In the genomic region with DNA sequence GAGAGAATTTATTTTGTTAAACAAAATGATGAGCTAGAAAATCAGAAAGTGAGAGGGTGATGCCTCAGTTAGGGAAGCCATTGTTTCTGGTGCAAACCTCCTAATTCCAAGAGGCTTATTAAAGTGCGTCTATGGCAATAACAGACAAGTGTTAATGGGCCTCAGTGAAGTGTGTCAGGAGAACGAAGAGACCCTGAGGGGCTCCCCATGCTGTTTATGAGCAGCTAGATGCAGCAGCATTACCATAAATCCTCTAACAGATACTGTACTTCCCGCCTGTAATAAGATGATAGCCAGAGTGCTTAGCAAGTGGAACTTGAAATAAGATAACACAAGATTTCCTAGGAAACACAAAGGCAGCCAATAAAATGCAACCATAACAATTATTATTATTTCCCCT, we compare ENCODE assay signal across 16 cellular contexts.
A peak's percentile ranks its signal among the peaks of the same experiment; 100 is the strongest.
DNase-seq lines count a peak whose midpoint lies in the region; TF ChIP-seq lines count a peak whose summit lies in the region.
"Had no signal": no experiment of that assay in that cellular context is flagged by ENCODE, and none has a peak within 500 bp of the region (broad histone marks: within the 10 kb centered on the region; RNA-seq: fewer than 3 reads in every experiment).

No MANE protein-coding gene starts in this region.

- peaks cover 0 to 2% of the 10 kb centered on the region in 2 experiments for H3K36me3 ChIP-seq in SK-N-SH (replicated peaks in 1 of 2; ENCODE audit: control insufficient read depth in 1 of 2, insufficient read depth in 2 of 2, low read length in 1 of 2)
- no peaks in the 10 kb centered on the region for H3K36me3 ChIP-seq in esophagus muscularis mucosa
- H3K36me3 ChIP-seq: BLaER1, HAP-1 had no signal

- H3K9me3 ChIP-seq in SK-N-SH, result peaks cover 9% of the 10 kb centered on the region; the same call in 1 of the 2 replicates
- no peaks in the 10 kb centered on the region for H3K9me3 ChIP-seq in esophagus muscularis mucosa
- H3K9me3 ChIP-seq: BLaER1, HAP-1 had no signal

- peaks cover 0 to 31% of the 10 kb centered on the region in 2 experiments; a peak in 2 of 4 replicates for H3K4me1 ChIP-seq in SK-N-SH (ENCODE audit: control insufficient read depth in 1 of 2, insufficient read depth in 2 of 2, low read depth in 1 of 2, low read length in 1 of 2)
- no peaks in the 10 kb centered on the region for H3K4me1 ChIP-seq in esophagus muscularis mucosa
- H3K4me1 ChIP-seq: HAP-1 had no signal

- H3K27me3 ChIP-seq in SK-N-SH (ENCODE audit: insufficient read depth) (no peaks in the 10 kb centered on the region), esophagus muscularis mucosa (peaks cover 0 to 8% (median 0%) of the 10 kb centered on the region in 4 donors)
- H3K27me3 ChIP-seq: BLaER1 had no signal

- TF ChIP-seq RAD21 in SK-N-SH (IDR thresholded peaks at IDR 0.05; ENCODE audit: low read length), result no peak

- TF ChIP-seq EP300 in SK-N-SH (IDR thresholded peaks at IDR 0.05; ENCODE audit: borderline replicate concordance in 1 of 2, low read depth in 1 of 2, low read length in 1 of 2) (no peak), esophagus muscularis mucosa (IDR thresholded peaks at IDR 0.05) (no peak)

- POLR2A ChIA-PET in SK-N-SH (lab: Yijun Ruan, JAX), result no interaction called here

- WGBS in SK-N-SH (ENCODE audit: low lambda C conversion rate), result 13% methylated on average over 3 of the region's 3 CpGs
- 56% methylated on average over 3 of the region's 3 CpGs for whole genome bisulfite sequencing in esophagus muscularis mucosa

- CTCF ChIA-PET in SK-N-SH (lab: Yijun Ruan, JAX), result interaction anchor here (0.8 to 1.2 kb wide), 2 partner anchors 10 to 54 kb away, joined by 3 read pairs; no protein-coding TSS in a partner anchor

- H2AFZ ChIP-seq in SK-N-SH (ENCODE audit: low read depth), result no peak overlapping the region

- H3K79me2 ChIP-seq in SK-N-SH (ENCODE audit: insufficient read depth), result no peaks in the 10 kb centered on the region

- H3K4me2 ChIP-seq in SK-N-SH, result no peak overlapping the region
- H3K4me2 ChIP-seq: BLaER1 had no signal

- H4K20me1 ChIP-seq in SK-N-SH (ENCODE audit: insufficient read depth), result no peaks in the 10 kb centered on the region
- H4K20me1 ChIP-seq: BLaER1 had no signal

- H3K4me3 ChIP-seq in SK-N-SH (ENCODE audit: low read depth in 2 of 2, low read length in 1 of 2), result no peak overlapping the region
- H3K4me3 ChIP-seq in esophagus muscularis mucosa, result no peak overlapping the region
- H3K4me3 ChIP-seq: BLaER1, HAP-1 had no signal

- no peaks in the 10 kb centered on the region for H3F3A ChIP-seq in SK-N-SH (replicated peaks; ENCODE audit: insufficient read depth)

- H3K9ac ChIP-seq in SK-N-SH, result no peak overlapping the region
- H3K9ac ChIP-seq: BLaER1 had no signal

- H3K27ac ChIP-seq in SK-N-SH (ENCODE audit: low read depth in 2 of 2, low read length in 1 of 2) (peak overlapping the region in 1 of 2 experiments; percentile 55; a peak in 2 of 4 replicates), esophagus muscularis mucosa (replicated peaks in 1 of 4) (no peak overlapping the region)
- H3K27ac ChIP-seq: BLaER1, C4-2B had no signal

- intact Hi-C loops in esophagus muscularis mucosa (cut with DNase I), result no loop called here

- TF ChIP-seq CTCF in SK-N-SH (IDR thresholded peaks at IDR 0.05) (no peak), esophagus muscularis mucosa (IDR thresholded peaks at IDR 0.05) (no peak)

- DNase-seq in NCI-H1417 (lab: John Stamatoyannopoulos, UW) (peak in 2 of 3 experiments; percentile 14 to 69), NCI-H1417 treated with DMSO at 0.1 percent for 48 hours (lab: John Stamatoyannopoulos, UW) (peak; percentile 9), SK-N-SH (peak; percentile 59), esophagus muscularis mucosa (ENCODE audit: extremely low spot score) (peak; percentile 21), AML-193 (lab: John Stamatoyannopoulos, UW) (no peak), NCI-H1048 (lab: John Stamatoyannopoulos, UW) (no peak)
- DNase-seq in central memory CD4-positive, alpha-beta T cell, result no peak
- DNase-seq: CD4-positive, CD25-positive, alpha-beta regulatory T cell; CD8-positive, alpha-beta memory T cell; DMS 273 treated with DMSO at 0.1 percent for 48 hours; DND-41; GOT3; HFFc6 had no signal

- H3K9me2 ChIP-seq in SK-N-SH, result no peaks in the 10 kb centered on the region

- TF ChIP-seq POLR2A in esophagus muscularis mucosa (IDR thresholded peaks at IDR 0.05; ENCODE audit: low read depth), result no peak

TF ChIP-seq in SK-N-SH, 30 proteins besides CTCF, POLR2A, EP300 and RAD21:
- TF ChIP-seq, protein P1, sequence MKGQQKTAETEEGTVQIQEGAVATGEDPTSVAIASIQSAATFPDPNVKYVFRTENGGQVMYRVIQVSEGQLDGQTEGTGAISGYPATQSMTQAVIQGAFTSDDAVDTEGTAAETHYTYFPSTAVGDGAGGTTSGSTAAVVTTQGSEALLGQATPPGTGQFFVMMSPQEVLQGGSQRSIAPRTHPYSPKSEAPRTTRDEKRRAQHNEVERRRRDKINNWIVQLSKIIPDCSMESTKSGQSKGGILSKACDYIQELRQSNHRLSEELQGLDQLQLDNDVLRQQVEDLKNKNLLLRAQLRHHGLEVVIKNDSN (IDR thresholded peaks at IDR 0.05; ENCODE audit: borderline replicate concordance, low read depth), result no peak
- TF ChIP-seq GABPA (IDR thresholded peaks at IDR 0.05; ENCODE audit: low read depth) (no peak), SIN3A (IDR thresholded peaks at IDR 0.05; ENCODE audit: borderline replicate concordance, low read depth, low read length) (no peak), RFX5 (IDR thresholded peaks at IDR 0.05; ENCODE audit: low read length) (no peak), ELF1 (IDR thresholded peaks at IDR 0.05) (no peak), JUND (IDR thresholded peaks at IDR 0.05) (no peak), SMC3 (IDR thresholded peaks at IDR 0.05; ENCODE audit: low read depth, low read length) (no peak), NRF1 (IDR thresholded peaks at IDR 0.05; ENCODE audit: low read depth, low read length) (no peak), RCOR1 (IDR thresholded peaks at IDR 0.05; ENCODE audit: low read length) (no peak)
- TF ChIP-seq, protein P2, sequence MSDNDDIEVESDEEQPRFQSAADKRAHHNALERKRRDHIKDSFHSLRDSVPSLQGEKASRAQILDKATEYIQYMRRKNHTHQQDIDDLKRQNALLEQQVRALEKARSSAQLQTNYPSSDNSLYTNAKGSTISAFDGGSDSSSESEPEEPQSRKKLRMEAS (IDR thresholded peaks at IDR 0.05; ENCODE audit: low read depth), result no peak
- TF ChIP-seq, protein P3, sequence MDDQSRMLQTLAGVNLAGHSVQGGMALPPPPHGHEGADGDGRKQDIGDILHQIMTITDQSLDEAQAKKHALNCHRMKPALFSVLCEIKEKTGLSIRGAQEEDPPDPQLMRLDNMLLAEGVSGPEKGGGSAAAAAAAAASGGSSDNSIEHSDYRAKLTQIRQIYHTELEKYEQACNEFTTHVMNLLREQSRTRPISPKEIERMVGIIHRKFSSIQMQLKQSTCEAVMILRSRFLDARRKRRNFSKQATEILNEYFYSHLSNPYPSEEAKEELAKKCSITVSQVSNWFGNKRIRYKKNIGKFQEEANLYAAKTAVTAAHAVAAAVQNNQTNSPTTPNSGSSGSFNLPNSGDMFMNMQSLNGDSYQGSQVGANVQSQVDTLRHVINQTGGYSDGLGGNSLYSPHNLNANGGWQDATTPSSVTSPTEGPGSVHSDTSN (IDR thresholded peaks at IDR 0.05), result no peak

Comparison
In these comparisons a context has a peak if more than half of its experiments do, and no peak if none do; other contexts are left out.
1. DNase-seq: peak in NCI-H1417 (2 of 3), NCI-H1417 treated with DMSO at 0.1 percent for 48 hours (single experiment), SK-N-SH (single experiment) and esophagus muscularis mucosa (single experiment); none in AML-193 (0 of 2), NCI-H1048 (single experiment) and central memory CD4-positive, alpha-beta T cell (single experiment).